26 cellular contexts compared by ENCODE assay signal in the genomic region with DNA sequence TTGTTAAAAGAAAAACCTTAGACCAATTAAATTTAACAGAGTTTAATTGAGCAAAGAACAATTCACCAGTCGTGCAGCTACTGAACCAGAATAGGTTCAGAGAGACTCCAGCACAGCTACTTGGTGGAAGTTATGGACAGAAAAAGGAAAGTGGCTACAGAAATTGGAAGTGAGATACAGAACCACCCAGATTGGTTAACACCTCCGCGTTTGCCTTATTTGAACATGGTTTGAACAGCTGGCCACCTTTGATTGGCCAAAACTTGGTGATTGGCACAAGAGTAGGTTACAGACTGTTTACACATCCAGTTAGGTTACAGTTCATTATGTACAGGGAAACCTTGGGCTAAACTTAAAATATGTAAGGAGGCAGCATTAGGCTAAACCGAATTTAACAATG. TPM values are rescaled to one million over a fixed set of nuclear protein-coding genes. Genes with fewer than 3 reads are reported as not detected.
A peak's percentile ranks its signal among the peaks of the same experiment; 100 is the strongest.
DNase-seq lines count a peak whose midpoint lies in the region; ATAC-seq, FAIRE-seq and TF ChIP-seq lines count a peak whose summit lies in the region.
"Had no signal": no experiment of that assay in that cellular context is flagged by ENCODE, and none has a peak within 500 bp of the region (broad histone marks: within the 10 kb centered on the region; RNA-seq: fewer than 3 reads in every experiment).

No MANE protein-coding gene starts in this region.

- no peaks in the 10 kb centered on the region for H3K9me1 ChIP-seq in K562 (ENCODE audit: control insufficient read depth, insufficient read depth, low read length)

- no peaks in the 10 kb centered on the region for H3K79me2 ChIP-seq in K562 (ENCODE audit: control insufficient read depth, insufficient read depth, low read length)

- POLR2A ChIA-PET in K562 (lab: Yijun Ruan, JAX), result interaction anchor here (0.6 to 1.1 kb wide), 2 partner anchors 13 to 45 kb away, joined by 3 read pairs; no protein-coding TSS in a partner anchor
- POLR2A ChIA-PET in activated CD4-positive, alpha-beta T cell treated with anti-CD3 and anti-CD28 coated beads for 36 hours (lab: Charles Lee), result no interaction called here

- H3K4me2 ChIP-seq in K562 (ENCODE audit: insufficient read depth, low read length), result no peak overlapping the region
- H3K4me2 ChIP-seq: BLaER1 had no signal

- TF ChIP-seq EP300 in K562 (IDR thresholded peaks at IDR 0.05; ENCODE audit: low read length), result no peak

- H3K9me3 Mint-ChIP-seq in activated CD4-positive, alpha-beta T cell treated with anti-CD3 and anti-CD28 coated beads for 36 hours (ENCODE audit: low read depth), result no peaks in the 10 kb centered on the region
- H3K9me3 Mint-ChIP-seq: activated T-helper 2 cell treated with anti-CD3 and anti-CD28 coated beads, Interferon-gamma antibody, Interleukin-2, Interleukin-4, amounts not matched to agents 10 μg/mL and 5 μg/mL and 100 μg/mL, durations not matched to agents 14 hours and 24 hours and 36 hours; nephron had no signal

- H3K9ac ChIP-seq in K562 (ENCODE audit: insufficient read depth in 1 of 2, low read depth in 2 of 2, low read length in 2 of 2), result no peak overlapping the region
- H3K9ac ChIP-seq: BLaER1, GM23248 had no signal

- H3K27ac Mint-ChIP-seq in activated CD4-positive, alpha-beta T cell treated with anti-CD3 and anti-CD28 coated beads for 36 hours, result no peak overlapping the region
- H3K27ac Mint-ChIP-seq: activated CD8-positive, alpha-beta T cell treated with anti-CD3 and anti-CD28 coated beads, Interleukin-2, amount 10 ng/mL, durations not matched to agents 7 days and 5 days; activated T-helper 2 cell treated with anti-CD3 and anti-CD28 coated beads, Interferon-gamma antibody, Interleukin-2, Interleukin-4, amounts not matched to agents 10 μg/mL and 5 μg/mL and 100 μg/mL, durations not matched to agents 14 hours and 24 hours and 36 hours; nephron had no signal

- peak; percentile 53 for ATAC-seq in GM18520 (IDR thresholded peaks at IDR 0.05; ENCODE audit: unreplicated experiment)
- ATAC-seq in K562, result no peak
- ATAC-seq in mucosa of descending colon, result peak; percentile 69
- ATAC-seq in activated CD4-positive, alpha-beta T cell treated with anti-CD3 and anti-CD28 coated beads for 36 hours, result no peak
- no peak for ATAC-seq in HG03175 (IDR thresholded peaks at IDR 0.05; ENCODE audit: unreplicated experiment)
- ATAC-seq: activated CD8-positive, alpha-beta T cell treated with anti-CD3 and anti-CD28 coated beads, Interleukin-2, amount 10 ng/mL, durations not matched to agents 7 days and 5 days; upper lobe of right lung had no signal

- no TSS peak for BruUV-seq in K562 (replicated peaks; lab: Mats Ljungman, UMichigan)

- no peak for FAIRE-seq in K562 (lab: Jason Lieb, UNC)

- TF ChIP-seq POLR2A in K562 (conservative IDR thresholded peaks at IDR 0.05), result no peak

- H3K4me3 ChIP-seq in K562 (no peak overlapping the region), mucosa of descending colon (no peak overlapping the region)
- H3K4me3 ChIP-seq: BLaER1, GM23248, SK-N-MC, upper lobe of right lung had no signal

- H3K27ac ChIP-seq in K562 (ENCODE audit: extremely low read depth, low read depth, low read length), result no peak overlapping the region
- H3K27ac ChIP-seq: BLaER1, brain microvascular endothelial cell, GM23248, SK-N-MC, upper lobe of right lung had no signal

- intact Hi-C loops in K562 (cut with micrococcal nuclease) (no loop called here), mucosa of descending colon (cut with DNase I, micrococcal nuclease) (no loop called here)
- intact Hi-C loops in activated CD4-positive, alpha-beta T cell treated with anti-CD3 and anti-CD28 coated beads for 36 hours (cut with DNase I, micrococcal nuclease), result no loop called here

- in situ Hi-C loops in K562 (cut with MboI), result no loop called here

- H3K36me3 Mint-ChIP-seq in activated CD4-positive, alpha-beta T cell treated with anti-CD3 and anti-CD28 coated beads for 36 hours (ENCODE audit: low read depth), result no peaks in the 10 kb centered on the region

- no peaks in the 10 kb centered on the region; a peak in 1 of 5 replicates for H3K27me3 ChIP-seq in K562 (ENCODE audit: control insufficient read depth in 2 of 2, insufficient read depth in 2 of 2, low read length in 2 of 2)
- H3K27me3 ChIP-seq: BLaER1, brain microvascular endothelial cell, upper lobe of right lung had no signal

- no peaks in the 10 kb centered on the region; a peak in 1 of 5 replicates for H3K4me1 ChIP-seq in K562 (replicated peaks in 1 of 2; ENCODE audit: control insufficient read depth in 2 of 2, insufficient read depth in 2 of 2, low read length in 2 of 2)
- peaks cover 5% of the 10 kb centered on the region for H3K4me1 ChIP-seq in mucosa of descending colon (ENCODE audit: low read depth)
- H3K4me1 ChIP-seq: upper lobe of right lung had no signal

- no peak overlapping the region for H3K4me3 Mint-ChIP-seq in activated CD4-positive, alpha-beta T cell treated with anti-CD3 and anti-CD28 coated beads for 36 hours
- H3K4me3 Mint-ChIP-seq: activated CD8-positive, alpha-beta T cell treated with anti-CD3 and anti-CD28 coated beads, Interleukin-2, amount 10 ng/mL, durations not matched to agents 7 days and 5 days; nephron had no signal

- H3K9me3 ChIP-seq in K562 (replicated peaks; ENCODE audit: control insufficient read depth, insufficient read depth, low read depth, low read length), result no peaks in the 10 kb centered on the region
- no peaks in the 10 kb centered on the region for H3K9me3 ChIP-seq in mucosa of descending colon
- H3K9me3 ChIP-seq: BLaER1, upper lobe of right lung had no signal

- no peak for TF ChIP-seq RAD21 in K562 (CRISPR knock-in tag; conservative IDR thresholded peaks at IDR 0.05 in 1 of 2, IDR thresholded peaks at IDR 0.05 in 1 of 2)

- CTCF ChIA-PET in K562 (lab: Yijun Ruan, JAX; ENCODE audit: low intra/inter-chr PET ratio), result no interaction called here
- CTCF ChIA-PET in activated CD4-positive, alpha-beta T cell treated with anti-CD3 and anti-CD28 coated beads for 36 hours (lab: Charles Lee), result no interaction called here

- no peaks in the 10 kb centered on the region for H4K20me1 ChIP-seq in K562 (replicated peaks; ENCODE audit: control insufficient read depth, insufficient read depth, low read length)
- H4K20me1 ChIP-seq: BLaER1 had no signal

- TF ChIP-seq CTCF in K562 (IDR thresholded peaks at IDR 0.05 in 2 of 3, conservative IDR thresholded peaks at IDR 0.05 in 1 of 3; ENCODE audit: insufficient read depth in 2 of 3, low read depth in 1 of 3, low read length in 3 of 3), result no peak
- no peak for TF ChIP-seq CTCF in mucosa of descending colon (IDR thresholded peaks at IDR 0.05)

- DNase-seq in MV-4-11 (lab: John Stamatoyannopoulos, UW) (peak; percentile 9), K562 (ENCODE audit: extremely low read depth in 1 of 4, low spot score in 3 of 4) (no peak), mucosa of descending colon (no peak), NCI-H2227 (lab: John Stamatoyannopoulos, UW; ENCODE audit: unreplicated experiment) (no peak), C1 segment of cervical spinal cord (lab: John Stamatoyannopoulos, UW) (no peak)
- no peak for DNase-seq in activated CD4-positive, alpha-beta T cell treated with anti-CD3 and anti-CD28 coated beads for 36 hours
- DNase-seq: activated CD4-positive, alpha-beta T cell treated with anti-CD3 and anti-CD28 coated beads for 1 hour; activated CD8-positive, alpha-beta T cell treated with anti-CD3 and anti-CD28 coated beads, Interleukin-2, amount 10 ng/mL, durations not matched to agents 7 days and 5 days; activated naive CD4-positive, alpha-beta T cell treated with anti-CD3 and anti-CD28 coated beads, Interleukin-2, amount 50 U/mL, for 16 hours; brain microvascular endothelial cell; DMS153; GM23248; hypothalamus; KBM-7; NCI-H1417 treated with DMSO at 0.1 percent for 48 hours; NCI-H2081 treated with DMSO at 0.1 percent for 48 hours; NCI-H345; NCI-H82; stimulated activated naive CD4-positive, alpha-beta T cell; upper lobe of right lung had no signal

- H2AFZ ChIP-seq in K562 (ENCODE audit: low read depth, low read length), result no peak overlapping the region
- H2AFZ ChIP-seq: GM23248 had no signal

- 0% methylated on average over 4 of the region's 4 CpGs for WGBS in K562 (ENCODE audit: insufficient coverage, low coverage, missing lambda C conversion rate)

- no peaks in the 10 kb centered on the region for H3K4me1 Mint-ChIP-seq in activated CD4-positive, alpha-beta T cell treated with anti-CD3 and anti-CD28 coated beads for 36 hours

- peaks cover 13% of the 10 kb centered on the region for H3K27me3 Mint-ChIP-seq in activated CD4-positive, alpha-beta T cell treated with anti-CD3 and anti-CD28 coated beads for 36 hours

- H3K36me3 ChIP-seq in K562 (ENCODE audit: control insufficient read depth, insufficient read depth, low read length) (no peaks in the 10 kb centered on the region), mucosa of descending colon (ENCODE audit: low read depth) (no peaks in the 10 kb centered on the region)
- H3K36me3 ChIP-seq: BLaER1, brain microvascular endothelial cell, upper lobe of right lung had no signal

RNA-seq across cellular contexts. Expression of gene SRGAP1, which starts 54.9 kb away (rescaled TPM):
- total RNA-seq in K562 (2011; cell fraction: chromatin; rRNA removed; ENCODE audit: low replicate concordance), result 0.12 and 1.4 TPM in 2 replicates
- total RNA-seq in K562 (2011; cell fraction: nucleolus; rRNA removed), result not detected in 2 replicates
- total RNA-seq in K562 (2011; cell fraction: nucleoplasm; rRNA removed), result under 0.01 and 0.08 TPM in 2 replicates
- total RNA-seq in K562 (2014; rRNA removed) (not detected in 2 replicates), K562 (2014; rRNA removed; fragmentation: Illumina TruSeq; extraction: Trizol) (0.03 TPM in 1 of 2 replicates, not detected in the other), K562 (2015; rRNA removed; fragmentation: Illumina TruSeq; extraction: Trizol) (not detected in 2 replicates), K562 (2021) (0.09 and 0.27 TPM in 2 replicates), mucosa of descending colon (10 to 100 TPM; 12.2 to 23.9 (median 15.9) TPM)
- polyA plus RNA-seq in K562 (2011; rRNA removed) (0.03 and 0.13 TPM in 2 replicates), K562 (2014; fragmentation: Illumina TruSeq; extraction: Trizol) (0.04 TPM in 2 replicates), K562 (2014; fragmentation: Nextera tagmentation; extraction: Ambion mirVana) (under 1 TPM; 0.01 to 0.03 TPM), K562 (2014; rRNA removed) (0.01 TPM in 1 of 2 replicates, not detected in the other)
- 0.03 TPM in 1 of 2 replicates, not detected in the other for polyA plus RNA-seq in K562 (2011; cell fraction: cytosol; rRNA removed)
- 0.04 and 0.06 TPM in 2 replicates for polyA plus RNA-seq in K562 (2011; cell fraction: nucleus; rRNA removed)
- polyA plus RNA-seq in K562 (2012), result 0.01 and 0.14 TPM in 2 replicates
- polyA minus RNA-seq in K562 (2011; rRNA and poly(A)+ RNA removed), result 0.11 and 0.12 TPM in 2 replicates
- polyA minus RNA-seq in K562 (2011; cell fraction: cytosol; rRNA and poly(A)+ RNA removed), result not detected in 2 replicates
- 0.78 TPM in 1 of 2 replicates, not detected in the other for polyA minus RNA-seq in K562 (2011; cell fraction: nucleus; rRNA and poly(A)+ RNA removed)
- total RNA-seq in activated CD4-positive, alpha-beta T cell treated with anti-CD3 and anti-CD28 coated beads for 36 hours, result under 1 TPM; 0.02 to 0.21 TPM
- total RNA-seq: activated CD8-positive, alpha-beta T cell treated with anti-CD3 and anti-CD28 coated beads, Interleukin-2, amount 10 ng/mL, durations not matched to agents 7 days and 5 days had no signal

Comparison
In these comparisons a context has a peak if more than half of its experiments do, and no peak if none do; other contexts are left out.
1. ATAC-seq: peak in GM18520 (single experiment) and mucosa of descending colon (single experiment); none in K562 (single experiment), activated CD4-positive, alpha-beta T cell treated with anti-CD3 and anti-CD28 coated beads for 36 hours (single experiment) and HG03175 (single experiment).
2. RNA of gene SRGAP1, which starts 54.9 kb away (total RNA-seq): 12.2 to 23.9 TPM in mucosa of descending colon; 0.02 to 0.21 TPM in activated CD4-positive, alpha-beta T cell treated with anti-CD3 and anti-CD28 coated beads for 36 hours and under 0.01 to 1.4 TPM in K562; every median in the first group is over 4 times any median in the second.